8 cellular contexts compared by ENCODE assay signal in the genomic region with DNA sequence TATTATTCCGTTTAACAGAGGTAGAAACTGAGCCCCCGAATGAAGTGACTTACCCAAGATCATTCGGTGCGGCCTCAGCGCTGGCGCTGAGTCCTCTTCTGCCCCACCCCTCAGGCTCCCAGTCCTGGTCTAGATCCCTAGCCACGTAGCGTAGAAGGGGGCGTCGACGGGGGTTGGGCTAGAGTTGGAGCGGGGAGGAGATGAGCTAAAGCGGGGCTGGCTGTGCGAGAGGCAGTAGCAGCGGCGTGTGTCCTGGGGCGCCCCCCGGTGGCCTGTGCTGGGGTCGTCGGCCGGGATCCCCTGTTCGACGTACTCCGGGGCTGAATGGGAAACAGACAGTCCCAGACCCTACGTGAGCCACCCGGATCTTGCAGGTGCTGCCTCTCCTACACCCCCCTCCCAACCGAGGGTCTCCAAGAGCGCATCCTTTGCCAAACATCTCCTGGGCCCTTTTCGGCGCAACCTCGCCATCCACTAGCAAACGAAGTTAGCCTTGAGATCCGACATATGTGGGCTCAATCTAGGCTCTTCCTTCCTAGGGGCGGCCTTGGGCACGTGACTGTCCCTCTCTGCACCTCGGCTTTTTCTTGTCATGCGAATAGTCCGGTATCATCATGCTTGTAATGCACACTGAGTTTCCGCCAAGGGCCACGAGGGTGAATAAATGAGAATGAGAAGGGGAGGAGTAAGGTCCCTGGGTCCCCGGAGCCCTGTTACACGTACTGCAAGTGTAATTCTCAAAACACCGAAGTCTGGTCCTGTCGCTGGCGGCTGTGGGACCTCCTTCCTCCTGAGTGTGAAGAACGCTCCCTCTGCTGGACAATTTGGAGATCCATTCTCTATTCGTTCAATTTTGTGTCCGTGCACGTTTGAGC. TPM values are rescaled to one million over a fixed set of nuclear protein-coding genes. Genes with fewer than 3 reads are reported as not detected.
DNase-seq lines count a peak whose midpoint lies in the region; ATAC-seq, FAIRE-seq and TF ChIP-seq lines count a peak whose summit lies in the region.

No MANE protein-coding gene starts in this region.

- peak overlapping the region; percentile 89 for H3K4me3 Mint-ChIP-seq in activated naive CD4-positive, alpha-beta T cell treated with anti-CD3 and anti-CD28 coated beads, Interleukin-2, amount 50 U/mL, for 24 hours

- no peaks in the 10 kb centered on the region for H3K9me3 Mint-ChIP-seq in activated naive CD4-positive, alpha-beta T cell treated with anti-CD3 and anti-CD28 coated beads, Interleukin-2, amount 50 U/mL, for 24 hours

- H3K27me3 Mint-ChIP-seq in activated naive CD4-positive, alpha-beta T cell treated with anti-CD3 and anti-CD28 coated beads, Interleukin-2, amount 50 U/mL, for 24 hours = no peaks in the 10 kb centered on the region

- H3K27me3 ChIP-seq in pancreas (no peaks in the 10 kb centered on the region), thymus (ENCODE audit: control insufficient read depth, insufficient read depth) (no peaks in the 10 kb centered on the region)

- H3K9me3 ChIP-seq in pancreas = no peaks in the 10 kb centered on the region
- no peaks in the 10 kb centered on the region for H3K9me3 ChIP-seq in thymus (ENCODE audit: control insufficient read depth)

- peak overlapping the region in 1 of 4 donors; percentile 31 for H3K27ac ChIP-seq in pancreas
- H3K27ac ChIP-seq in thymus (ENCODE audit: low read depth) = peak overlapping the region; percentile 38

- peaks cover 18% of the 10 kb centered on the region for H3K4me1 Mint-ChIP-seq in activated naive CD4-positive, alpha-beta T cell treated with anti-CD3 and anti-CD28 coated beads, Interleukin-2, amount 50 U/mL, for 24 hours

- DNase-seq in ELF-1 (ENCODE audit: low read depth, low spot score) (peak; percentile 99), HFF-Myc (ENCODE audit: extremely low read depth, low read depth) (peak; percentile 66), NCI-H1092 treated with DMSO at 0.1 percent for 48 hours (lab: John Stamatoyannopoulos, UW) (peak; percentile 84), SKM-1 (lab: John Stamatoyannopoulos, UW; ENCODE audit: unreplicated experiment) (peak; percentile 87), head of caudate nucleus (peak; percentile 69 to 91 (median 82)), pancreas (peak; percentile 69 to 91 (median 82))

- H3K4me1 ChIP-seq in pancreas (peaks cover 0 to 8% (median 5%) of the 10 kb centered on the region in 3 donors), thymus (ENCODE audit: control insufficient read depth, insufficient read depth, low read length) (peaks cover 5% of the 10 kb centered on the region)

- H3K4me3 ChIP-seq in HFF-Myc (replicated peaks; ENCODE audit: low read depth, low read length) (no peak overlapping the region), pancreas (peak overlapping the region in 1 of 4 donors; percentile 23), thymus (ENCODE audit: low read length) (peak overlapping the region; percentile 32)

- 1 to 2% methylated on average over 48 to 49 of the region's 49 CpGs for WGBS in pancreas, 2 donors
- WGBS in thymus = under 1% methylated on average over 49 of the region's 49 CpGs

- H3K27ac Mint-ChIP-seq in activated naive CD4-positive, alpha-beta T cell treated with anti-CD3 and anti-CD28 coated beads, Interleukin-2, amount 50 U/mL, for 24 hours = peak overlapping the region; percentile 92

- ATAC-seq in pancreas = peak; percentile 91 to 97 (median 94)

- H3K36me3 ChIP-seq in pancreas (no peaks in the 10 kb centered on the region), thymus (ENCODE audit: control insufficient read depth, insufficient read depth) (no peaks in the 10 kb centered on the region)

- intact Hi-C loops in head of caudate nucleus (cut with DNase I) (loop anchor here (5.0 to 10.0 kb wide), 3 partner anchors 131 to 464 kb away; no protein-coding TSS in a partner anchor), pancreas (cut with DNase I) (loop anchor here in 2 of 3 donors (5.0 to 10.0 kb wide), 3 partner anchors 291 to 379 kb away; no protein-coding TSS in a partner anchor)

- FAIRE-seq in pancreas (lab: Jason Lieb, UNC) = no peak

- no peaks in the 10 kb centered on the region for H3K36me3 Mint-ChIP-seq in activated naive CD4-positive, alpha-beta T cell treated with anti-CD3 and anti-CD28 coated beads, Interleukin-2, amount 50 U/mL, for 24 hours

- TF ChIP-seq CTCF in HFF-Myc (IDR thresholded peaks at IDR 0.05; ENCODE audit: low read depth, low read length, missing control alignments) = peak; percentile 77
- TF ChIP-seq CTCF in pancreas (IDR thresholded peaks at IDR 0.05) = peak; percentile 35 to 66 (median 52)

RNA-seq across cellular contexts. Expression of gene CYP4F22, which starts 47.7 kb away (rescaled TPM):
- total RNA-seq in pancreas = under 1 TPM in 1 of 6 donors, not detected in 5; 0.06 TPM
- not detected for polyA plus RNA-seq in pancreas
- polyA plus RNA-seq in thymus = 0.64 TPM

RNA-seq across cellular contexts. Expression of gene CYP4F8, which starts 59.0 kb away (rescaled TPM):
- total RNA-seq in pancreas = not detected
- not detected for polyA plus RNA-seq in pancreas
- 18.3 TPM for polyA plus RNA-seq in thymus

Comparison
In these comparisons a context has a peak if more than half of its experiments do, and no peak if none do; other contexts are left out.
1. RNA of gene CYP4F8, which starts 59.0 kb away (polyA plus RNA-seq): 18.3 TPM in thymus (single experiment); not detected in pancreas; every median in the first group is over 10 times any median in the second.
2. Peak in every context shown above with its lines, with median percentiles within 50 percentile points of each other: DNase-seq.